Comparison of ENCODE assay signal across 8 cellular contexts in the genomic region with DNA sequence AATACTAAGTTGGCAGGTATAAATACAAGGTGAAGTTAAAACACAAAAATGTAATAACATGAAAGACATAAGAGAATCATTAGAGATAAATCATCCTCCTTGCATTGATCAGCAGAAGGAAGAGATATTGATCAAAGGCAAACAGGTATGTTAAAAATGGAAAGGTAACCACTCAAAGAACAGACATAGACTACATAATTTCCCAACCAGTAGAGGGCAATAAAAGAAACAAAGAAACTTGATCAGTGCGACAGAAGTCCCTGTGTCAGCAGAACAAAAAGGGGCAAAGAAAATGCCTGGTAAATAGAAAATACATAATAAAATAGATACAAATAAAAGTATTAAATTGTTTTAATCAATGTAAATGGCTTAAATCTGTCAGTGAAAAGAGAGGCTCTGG. TPM values are rescaled to one million over a fixed set of nuclear protein-coding genes. Genes with fewer than 3 reads are reported as not detected.
DNase-seq lines count a peak whose midpoint lies in the region; TF ChIP-seq lines count a peak whose summit lies in the region.

No MANE protein-coding gene starts in this region.

- H3K36me3 ChIP-seq in osteoblast (ENCODE audit: insufficient read depth, low read length) = no peaks in the 10 kb centered on the region

- POLR2A ChIA-PET in activated CD4-positive, alpha-beta memory T cell treated with anti-CD3 and anti-CD28 coated beads for 36 hours (lab: Charles Lee) = no interaction called here

- H3K4me3 Mint-ChIP-seq in activated CD4-positive, alpha-beta memory T cell treated with anti-CD3 and anti-CD28 coated beads for 36 hours = no peak overlapping the region

- peaks cover 7% of the 10 kb centered on the region for H3K4me1 ChIP-seq in osteoblast (ENCODE audit: insufficient read depth, low read length)

- H3K4me3 ChIP-seq in osteoblast (ENCODE audit: insufficient read depth, low read length) = no peak overlapping the region

- H3K27ac ChIP-seq in osteoblast (ENCODE audit: low read depth, low read length) = no peak overlapping the region

- no peaks in the 10 kb centered on the region for H3K27me3 ChIP-seq in osteoblast (ENCODE audit: insufficient read depth, low read length)

- in situ Hi-C loops in T47D (cut with HindIII; ENCODE audit: low pct_unique_long_range_greater_than_20kb, low sequenced_read_pairs) = no loop called here

- H3K36me3 Mint-ChIP-seq in activated CD4-positive, alpha-beta memory T cell treated with anti-CD3 and anti-CD28 coated beads for 36 hours = no peaks in the 10 kb centered on the region

- H3K4me2 ChIP-seq in osteoblast (ENCODE audit: insufficient read depth, low read length) = no peak overlapping the region

- peak; percentile 26 for DNase-seq in NCI-H2081 treated with DMSO at 0.1 percent for 48 hours (lab: John Stamatoyannopoulos, UW)
- peak; percentile 12 to 48 for DNase-seq in T47D (ENCODE audit: low read depth in 1 of 2, low spot score in 1 of 2)
- no peak for DNase-seq in osteoblast (ENCODE audit: insufficient read length, low spot score, missing footprints)
- DNase-seq in cortex of kidney (lab: John Stamatoyannopoulos, UW) = no peak
- DNase-seq in activated effector memory CD4-positive, alpha-beta T cell treated with anti-CD3 and anti-CD28 coated beads, Interleukin-2, amount 50 U/mL, for 16 hours = no peak
- no peak for DNase-seq in activated CD4-positive, alpha-beta memory T cell treated with anti-CD3 and anti-CD28 coated beads for 36 hours
- no peak for DNase-seq in activated CD4-positive, alpha-beta T cell treated with anti-CD3 and anti-CD28 coated beads, Interleukin-2, amount 50 U/mL, for 4 hours

- no peaks in the 10 kb centered on the region for H3K27me3 Mint-ChIP-seq in activated CD4-positive, alpha-beta memory T cell treated with anti-CD3 and anti-CD28 coated beads for 36 hours

- H3K27ac Mint-ChIP-seq in activated CD4-positive, alpha-beta memory T cell treated with anti-CD3 and anti-CD28 coated beads for 36 hours = no peak overlapping the region

- H3K9me3 Mint-ChIP-seq in activated CD4-positive, alpha-beta memory T cell treated with anti-CD3 and anti-CD28 coated beads for 36 hours = no peaks in the 10 kb centered on the region

- no peaks in the 10 kb centered on the region for H4K20me1 ChIP-seq in osteoblast (ENCODE audit: insufficient read depth, low read length)

- intact Hi-C loops in activated CD4-positive, alpha-beta memory T cell treated with anti-CD3 and anti-CD28 coated beads for 36 hours (cut with micrococcal nuclease) = loop anchor here (1.0 kb wide), 1 partner anchor 154 kb away; no protein-coding TSS in a partner anchor

- TF ChIP-seq CTCF in GM12872 (IDR thresholded peaks at IDR 0.05; ENCODE audit: insufficient read depth, low read depth, low read length) (peak; percentile 43; the same call in 1 of the 3 replicates), osteoblast (IDR thresholded peaks at IDR 0.05; ENCODE audit: extremely low read depth, low read depth, low read length) (peak; percentile 42)

- H2AFZ ChIP-seq in osteoblast (ENCODE audit: low read length) = no peak overlapping the region

- no peaks in the 10 kb centered on the region for H3K9me3 ChIP-seq in osteoblast (ENCODE audit: low read depth, low read length)

- CTCF ChIA-PET in activated CD4-positive, alpha-beta memory T cell treated with anti-CD3 and anti-CD28 coated beads for 36 hours (lab: Charles Lee) = interaction anchor here (0.9 kb wide), 1 partner anchor 17 kb away, joined by 3 read pairs; no protein-coding TSS in a partner anchor

- no peaks in the 10 kb centered on the region for H3K4me1 Mint-ChIP-seq in activated CD4-positive, alpha-beta memory T cell treated with anti-CD3 and anti-CD28 coated beads for 36 hours (ENCODE audit: low read depth)

- no peaks in the 10 kb centered on the region for H3K79me2 ChIP-seq in osteoblast (ENCODE audit: insufficient read depth, low read length)

RNA-seq across cellular contexts. Expression of a gene that starts 53.6 kb away (rescaled TPM):
- 1.4 and 1.5 TPM in 2 replicates for total RNA-seq in osteoblast
- total RNA-seq in activated CD4-positive, alpha-beta memory T cell treated with anti-CD3 and anti-CD28 coated beads for 36 hours = under 1 TPM; 0.12 to 0.17 TPM

Comparison
In these comparisons a context has a peak if more than half of its experiments do, and no peak if none do; other contexts are left out.
1. DNase-seq: peak in NCI-H2081 treated with DMSO at 0.1 percent for 48 hours (single experiment) and T47D (2 of 2); none in osteoblast (single experiment), cortex of kidney (single experiment), activated effector memory CD4-positive, alpha-beta T cell treated with anti-CD3 and anti-CD28 coated beads, Interleukin-2, amount 50 U/mL, for 16 hours (single experiment), activated CD4-positive, alpha-beta memory T cell treated with anti-CD3 and anti-CD28 coated beads for 36 hours (single experiment) and activated CD4-positive, alpha-beta T cell treated with anti-CD3 and anti-CD28 coated beads, Interleukin-2, amount 50 U/mL, for 4 hours (0 of 2).